ENCODE assay signal across 8 cellular contexts in the genomic region with DNA sequence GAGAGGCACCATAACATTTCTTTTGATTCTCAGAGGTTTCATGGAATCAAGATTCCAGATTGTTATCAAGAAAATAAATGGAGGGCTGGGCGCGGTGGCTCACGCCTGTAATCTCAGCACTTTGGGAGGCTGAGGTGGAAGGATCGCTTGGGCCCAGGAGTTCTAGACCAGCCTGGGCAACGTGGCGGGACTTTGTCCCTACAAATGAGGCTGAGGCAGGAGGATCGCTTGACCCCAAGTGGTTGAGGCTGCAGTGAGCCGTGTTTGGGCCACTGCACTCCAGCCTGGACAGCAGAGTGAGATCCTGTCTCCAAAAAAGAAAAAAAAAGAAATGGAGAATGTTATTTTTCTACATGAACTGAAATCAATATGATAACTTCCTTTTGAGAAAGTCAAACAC. TPM values are rescaled to one million over a fixed set of nuclear protein-coding genes. Genes with fewer than 3 reads are reported as not detected.
DNase-seq lines count a peak whose midpoint lies in the region; ATAC-seq, FAIRE-seq and TF ChIP-seq lines count a peak whose summit lies in the region.

No MANE protein-coding gene starts in this region.

- no peak overlapping the region for H3K56ac ChIP-seq in IMR-90 (ENCODE audit: extremely low read depth, insufficient read depth, low read length)

- H3K4me1 ChIP-seq in ACC112 (ENCODE audit: control insufficient read depth, insufficient read depth, low read length, unreplicated experiment) (peaks cover 33% of the 10 kb centered on the region), IMR-90 (ENCODE audit: control insufficient read depth, insufficient read depth, low read length) (peaks cover 1% of the 10 kb centered on the region; the same call in 1 of the 2 replicates), muscle layer of duodenum (ENCODE audit: control insufficient read depth in 1 of 2, insufficient read depth in 2 of 2, low read length in 2 of 2) (peaks cover 32 to 58% of the 10 kb centered on the region in 2 donors)

- 80% methylated on average over 1 of the region's 8 CpGs; no CpG with 5 or more reads in 1 of the 2 experiments for WGBS in IMR-90 (ENCODE audit: extremely low coverage in 2 of 2, insufficient read length in 1 of 2), 2 experiments

- H3K27me3 ChIP-seq in ACC112 (ENCODE audit: insufficient read depth, low read length) (no peaks in the 10 kb centered on the region), IMR-90 (ENCODE audit: control insufficient read depth, insufficient read depth, low read length) (no peaks in the 10 kb centered on the region), bronchial epithelial cell (ENCODE audit: control insufficient read depth, insufficient read depth, low read length) (no peaks in the 10 kb centered on the region), muscle layer of duodenum (ENCODE audit: low read depth, low read length) (no peaks in the 10 kb centered on the region)

- H3K18ac ChIP-seq in IMR-90 (ENCODE audit: low read depth, low read length) = no peak overlapping the region

- no peak overlapping the region for H2AK5ac ChIP-seq in IMR-90 (ENCODE audit: low read depth, low read length)

- in situ Hi-C loops in IMR-90 (cut with MboI; ENCODE audit: low sequenced_read_pairs) = no loop called here

- no TSS peak for BruUV-seq in IMR-90 (replicated peaks; lab: Mats Ljungman, UMichigan)

- no peak overlapping the region for H4K91ac ChIP-seq in IMR-90 (ENCODE audit: insufficient read depth, low read depth, low read length)

- no peak overlapping the region for H3K9ac ChIP-seq in IMR-90 (ENCODE audit: low read depth, low read length)

- ATAC-seq in IMR-90 (ENCODE audit: low read depth) = no peak
- no peak for ATAC-seq in activated CD4-positive, CD25-positive, alpha-beta regulatory T cell treated with anti-CD3 and anti-CD28 coated beads, Interleukin-2, amount 50 U/mL, for 24 hours
- ATAC-seq in GM19395 (IDR thresholded peaks at IDR 0.05; ENCODE audit: unreplicated experiment) = no peak
- no peak for ATAC-seq in HG02870 (IDR thresholded peaks at IDR 0.05; ENCODE audit: unreplicated experiment)

- dilution Hi-C loops in IMR-90 (cut with HindIII; ENCODE audit: low sequenced_read_pairs, unreplicated experiment) = no loop called here

- no peak overlapping the region for H4K5ac ChIP-seq in IMR-90 (ENCODE audit: low read depth, low read length)

- H3K4ac ChIP-seq in IMR-90 (ENCODE audit: low read depth, low read length) = no peak overlapping the region

- peaks cover 91% of the 10 kb centered on the region for H3K79me2 ChIP-seq in ACC112 (ENCODE audit: control insufficient read depth, insufficient read depth, low read length, unreplicated experiment)

- peak overlapping the region; percentile 86 for H3K4me2 ChIP-seq in IMR-90 (ENCODE audit: low read depth, low read length)

- TF ChIP-seq POLR2A in IMR-90 (IDR thresholded peaks at IDR 0.05; ENCODE audit: low read depth, low read length) = no peak

- H2AFZ ChIP-seq in ACC112 (ENCODE audit: low read length, unreplicated experiment) = no peak overlapping the region
- H2AFZ ChIP-seq in IMR-90 (replicated peaks; ENCODE audit: low read length, poor library complexity) = no peak overlapping the region

- DNase-seq in IMR-90 (no peak), bronchial epithelial cell (ENCODE audit: low read depth) (no peak), T1000 (lab: John Stamatoyannopoulos, UW) (no peak)

- no peak for FAIRE-seq in bronchial epithelial cell (lab: Jason Lieb, UNC)

- H4K20me1 ChIP-seq in IMR-90 (ENCODE audit: insufficient read depth, low read length) = peaks cover 29% of the 10 kb centered on the region

- H2BK120ac ChIP-seq in IMR-90 (ENCODE audit: low read depth, low read length) = no peak overlapping the region

- peaks cover 32% of the 10 kb centered on the region for H3K36me3 ChIP-seq in ACC112 (ENCODE audit: insufficient read depth, low read length)
- peaks cover 5% of the 10 kb centered on the region for H3K36me3 ChIP-seq in IMR-90 (ENCODE audit: control insufficient read depth, insufficient read depth, low read length)
- H3K36me3 ChIP-seq in bronchial epithelial cell (ENCODE audit: control insufficient read depth, insufficient read depth, low read length) = peaks cover 3% of the 10 kb centered on the region
- peaks cover 14 to 19% of the 10 kb centered on the region in 2 donors for H3K36me3 ChIP-seq in muscle layer of duodenum (ENCODE audit: control insufficient read depth in 1 of 2, insufficient read depth in 2 of 2, low read length in 2 of 2)

- H2BK20ac ChIP-seq in IMR-90 (ENCODE audit: low read depth, low read length) = no peak overlapping the region

- 0 out of 2 replicates have a peak overlapping the region, but pooled peaks have one; percentile 14 for H3K14ac ChIP-seq in IMR-90 (replicated peaks; ENCODE audit: low read depth, low read length)

- H2BK15ac ChIP-seq in IMR-90 (ENCODE audit: low read depth, low read length) = no peak overlapping the region

- no peak overlapping the region for H2BK5ac ChIP-seq in IMR-90 (ENCODE audit: low read depth, low read length, poor library complexity, severe bottlenecking)

- H3K4me3 ChIP-seq in ACC112 (ENCODE audit: low read depth, low read length) (peak overlapping the region; percentile 96), IMR-90 (ENCODE audit: insufficient read depth, low read depth, low read length) (peak overlapping the region; percentile 57), bronchial epithelial cell (ENCODE audit: low read depth, low read length) (peak overlapping the region; percentile 94), muscle layer of duodenum (ENCODE audit: low read depth in 1 of 2, low read length in 2 of 2) (peak overlapping the region; percentile 96 to 99)

- no peak overlapping the region for H4K8ac ChIP-seq in IMR-90 (ENCODE audit: low read depth in 2 of 2, low read length in 2 of 2)

- peaks cover 22 to 67% of the 10 kb centered on the region in 2 experiments for H3K79me1 ChIP-seq in IMR-90 (ENCODE audit: low read depth in 1 of 2, low read length in 2 of 2)

- H3K9me3 ChIP-seq in IMR-90 (ENCODE audit: control insufficient read depth, insufficient read depth, low read length) (no peaks in the 10 kb centered on the region), muscle layer of duodenum (ENCODE audit: control insufficient read depth in 1 of 2, low read length in 2 of 2) (no peaks in the 10 kb centered on the region)

- H2AK9ac ChIP-seq in IMR-90 (replicated peaks; ENCODE audit: low read depth, low read length, poor library complexity) = no peak overlapping the region

- TF ChIP-seq CTCF in IMR-90 (conservative IDR thresholded peaks at IDR 0.05; ENCODE audit: low read depth, low read length) (no peak), bronchial epithelial cell (IDR thresholded peaks at IDR 0.05; ENCODE audit: insufficient read depth, low read length, severe bottlenecking) (no peak)

- CTCF ChIA-PET in IMR-90 (lab: Yijun Ruan, JAX) = no interaction called here

- no peak overlapping the region for H3K23ac ChIP-seq in IMR-90 (ENCODE audit: low read depth, low read length)

- intact Hi-C loops in IMR-90 (cut with micrococcal nuclease) = loop anchor here (2.0 kb wide), 1 partner anchor 157 kb away; no protein-coding TSS in a partner anchor

- H3K9me1 ChIP-seq in IMR-90 (ENCODE audit: insufficient read depth, low read length) = peaks cover 9% of the 10 kb centered on the region

- POLR2A ChIA-PET in IMR-90 (lab: Charles Lee; ENCODE audit: unreplicated experiment) = no interaction called here

- TF ChIP-seq RAD21 in IMR-90 (IDR thresholded peaks at IDR 0.05; ENCODE audit: low read length) = no peak

- H3K27ac ChIP-seq in ACC112 (ENCODE audit: low read depth, low read length) (no peak overlapping the region), IMR-90 (ENCODE audit: insufficient read depth, low read length) (no peak overlapping the region), muscle layer of duodenum (ENCODE audit: low read length) (no peak overlapping the region)

TF ChIP-seq in IMR-90, 13 proteins besides CTCF, POLR2A, EP300 and RAD21:
- no peak for TF ChIP-seq FOS (IDR thresholded peaks at IDR 0.05; ENCODE audit: low read depth, low read length)
- no peak for TF ChIP-seq MAZ (IDR thresholded peaks at IDR 0.05; ENCODE audit: borderline replicate concordance, low read depth, low read length)

RNA-seq across cellular contexts. Expression of gene SLC39A9, which starts 1.3 kb away (rescaled TPM):
- 137 and 168 TPM in 2 replicates for total RNA-seq in IMR-90 (2012; rRNA removed)
- 33.1 and 41.4 TPM in 2 replicates for polyA plus RNA-seq in IMR-90 (2012; rRNA removed)
- 19.5 and 28.5 TPM in 2 replicates for polyA plus RNA-seq in IMR-90 (2012; cell fraction: cytosol; rRNA removed)
- 16.3 and 29.5 TPM in 2 replicates for polyA plus RNA-seq in IMR-90 (2012; cell fraction: nucleus; rRNA removed; ENCODE audit: low replicate concordance)
- 112 and 140 TPM in 2 replicates for total RNA-seq in bronchial epithelial cell

RNA-seq across cellular contexts. Expression of gene ERH, which starts 1.7 kb away (rescaled TPM):
- total RNA-seq in IMR-90 (2012; rRNA removed) = 64.2 and 189 TPM in 2 replicates
- polyA plus RNA-seq in IMR-90 (2012; rRNA removed) = 128 and 150 TPM in 2 replicates
- 69.6 and 77.4 TPM in 2 replicates for polyA plus RNA-seq in IMR-90 (2012; cell fraction: cytosol; rRNA removed)
- polyA plus RNA-seq in IMR-90 (2012; cell fraction: nucleus; rRNA removed; ENCODE audit: low replicate concordance) = 10.6 and 38.1 TPM in 2 replicates
- total RNA-seq in bronchial epithelial cell = 91.6 and 242 TPM in 2 replicates
